Comparison of ENCODE assay signal across 10 cellular contexts in genomic region chr21:42845296-42845965, GRCh38. TPM values are rescaled to one million over a fixed set of nuclear protein-coding genes. Genes with fewer than 3 reads are reported as not detected.
DNase-seq lines count a peak whose midpoint lies in the region; ATAC-seq and TF ChIP-seq lines count a peak whose summit lies in the region.
"Had no signal": no experiment of that assay in that cellular context is flagged by ENCODE, and none has a peak within 500 bp of the region (broad histone marks: within the 10 kb centered on the region; RNA-seq: fewer than 3 reads in every experiment).

No MANE protein-coding gene starts in this region.

- TF ChIP-seq POLR2A in IMR-90 (IDR thresholded peaks at IDR 0.05; ENCODE audit: low read depth, low read length), result no peak

- peaks cover 53% of the 10 kb centered on the region for H3K36me3 ChIP-seq in IMR-90 (ENCODE audit: control insufficient read depth, insufficient read depth, low read length)

- DNase-seq in IMR-90 (no peak), anterior cingulate cortex (lab: John Stamatoyannopoulos, UW) (peak in 39 of 58 donors; percentile 7 to 74 (median 41)), left ventricle myocardium superior (peak; percentile 67), sciatic nerve (ENCODE audit: low spot score) (peak; percentile 56), GM10248 (ENCODE audit: extremely low spot score) (no peak), SHP77 (lab: John Stamatoyannopoulos, UW) (no peak), NCI-H526 treated with DMSO at 0.1 percent for 48 hours (lab: John Stamatoyannopoulos, UW) (no peak), NCI-H2196 (lab: John Stamatoyannopoulos, UW; ENCODE audit: unreplicated experiment) (no peak)
- DNase-seq: DMS 273 treated with DMSO at 0.1 percent for 48 hours had no signal

- H3K14ac ChIP-seq in IMR-90 (replicated peaks; ENCODE audit: low read depth, low read length), result no peak overlapping the region

- H4K91ac ChIP-seq in IMR-90 (ENCODE audit: insufficient read depth, low read depth, low read length), result no peak overlapping the region

- H3K4me3 ChIP-seq in IMR-90 (ENCODE audit: insufficient read depth, low read depth, low read length), result no peak overlapping the region

- BruUV-seq in IMR-90 (replicated peaks; lab: Mats Ljungman, UMichigan), result no TSS peak

- H3K23ac ChIP-seq in IMR-90 (ENCODE audit: low read depth, low read length), result no peak overlapping the region

- peaks cover 7% of the 10 kb centered on the region; the same call in 1 of the 2 replicates for H3K9me1 ChIP-seq in IMR-90 (ENCODE audit: insufficient read depth, low read length)

- ATAC-seq in IMR-90 (ENCODE audit: low read depth) (no peak), left ventricle myocardium superior (peak; percentile 78), sciatic nerve (peak; percentile 50)
- ATAC-seq: activated T-helper 17 cell treated with anti-CD3 and anti-CD28 coated beads, Interleukin-2, amount 50 U/mL, for 72 hours had no signal

- H2AFZ ChIP-seq in IMR-90 (replicated peaks; ENCODE audit: low read length, poor library complexity), result no peak overlapping the region

- no peak overlapping the region for H4K5ac ChIP-seq in IMR-90 (ENCODE audit: low read depth, low read length)

- no peak overlapping the region for H3K56ac ChIP-seq in IMR-90 (ENCODE audit: extremely low read depth, insufficient read depth, low read length)

- peaks cover 30% of the 10 kb centered on the region for H4K20me1 ChIP-seq in IMR-90 (ENCODE audit: insufficient read depth, low read length)

- TF ChIP-seq CTCF in IMR-90 (conservative IDR thresholded peaks at IDR 0.05; ENCODE audit: low read depth, low read length), result no peak
- no peak for TF ChIP-seq CTCF in GM10248 (IDR thresholded peaks at IDR 0.05; ENCODE audit: control extremely low read depth, extremely low read depth, low read depth, missing control alignments)

- no peak overlapping the region for H2BK20ac ChIP-seq in IMR-90 (ENCODE audit: low read depth, low read length)

- intact Hi-C loops in IMR-90 (cut with micrococcal nuclease) (loop anchor here (10.0 kb wide), 1 partner anchor 1371 kb away; no protein-coding TSS in a partner anchor), left ventricle myocardium superior (cut with micrococcal nuclease) (no loop called here), sciatic nerve (cut with DNase I) (no loop called here)

- no peak for TF ChIP-seq RAD21 in IMR-90 (IDR thresholded peaks at IDR 0.05; ENCODE audit: low read length)

- peak overlapping the region; percentile 33 for H2AK9ac ChIP-seq in IMR-90 (replicated peaks; ENCODE audit: low read depth, low read length, poor library complexity)

- H4K8ac ChIP-seq in IMR-90 (ENCODE audit: low read depth in 2 of 2, low read length in 2 of 2), result no peak overlapping the region

- H2BK15ac ChIP-seq in IMR-90 (ENCODE audit: low read depth, low read length), result no peak overlapping the region

- POLR2A ChIA-PET in IMR-90 (lab: Charles Lee; ENCODE audit: unreplicated experiment) (no interaction called here), GM10248 (lab: Yijun Ruan, JAX) (no interaction called here)

- no peak overlapping the region for H3K18ac ChIP-seq in IMR-90 (ENCODE audit: low read depth, low read length)

- H3K4me1 ChIP-seq in IMR-90 (ENCODE audit: control insufficient read depth, insufficient read depth, low read length), result no peaks in the 10 kb centered on the region

- no peak overlapping the region for H3K4me2 ChIP-seq in IMR-90 (ENCODE audit: low read depth, low read length)

- no peaks in the 10 kb centered on the region for H3K9me3 ChIP-seq in IMR-90 (ENCODE audit: control insufficient read depth, insufficient read depth, low read length)

- H2BK5ac ChIP-seq in IMR-90 (ENCODE audit: low read depth, low read length, poor library complexity, severe bottlenecking), result no peak overlapping the region

- dilution Hi-C loops in IMR-90 (cut with HindIII; ENCODE audit: low sequenced_read_pairs, unreplicated experiment), result no loop called here

- no peak overlapping the region for H2AK5ac ChIP-seq in IMR-90 (ENCODE audit: low read depth, low read length)

- no peaks in the 10 kb centered on the region for H3K27me3 ChIP-seq in IMR-90 (ENCODE audit: control insufficient read depth, insufficient read depth, low read length)

- CTCF ChIA-PET in IMR-90 (lab: Yijun Ruan, JAX), result no interaction called here
- CTCF ChIA-PET in GM10248 (lab: Yijun Ruan, JAX), result no interaction called here

- 88% methylated on average over 11 of the region's 21 CpGs; no CpG with 5 or more reads in 1 of the 2 experiments for WGBS in IMR-90 (ENCODE audit: extremely low coverage in 2 of 2, insufficient read length in 1 of 2), 2 experiments

- no peak overlapping the region for H3K4ac ChIP-seq in IMR-90 (ENCODE audit: low read depth, low read length)

- no peak overlapping the region for H3K27ac ChIP-seq in IMR-90 (ENCODE audit: insufficient read depth, low read length)

- in situ Hi-C loops in IMR-90 (cut with MboI; ENCODE audit: low sequenced_read_pairs), result loop anchor here (25.0 kb wide), 1 partner anchor 683 kb away; no protein-coding TSS in a partner anchor

- H2BK120ac ChIP-seq in IMR-90 (ENCODE audit: low read depth, low read length), result no peak overlapping the region

- peaks cover 4 to 22% of the 10 kb centered on the region in 2 experiments for H3K79me1 ChIP-seq in IMR-90 (ENCODE audit: low read depth in 1 of 2, low read length in 2 of 2)

- no peak overlapping the region for H3K9ac ChIP-seq in IMR-90 (ENCODE audit: low read depth, low read length)

TF ChIP-seq in IMR-90, 13 proteins besides CTCF, POLR2A, EP300 and RAD21:
- TF ChIP-seq CEBPB (IDR thresholded peaks at IDR 0.05; ENCODE audit: low read depth, low read length), result no peak

RNA-seq across cellular contexts. Expression of gene WDR4, which starts 33.9 kb away (rescaled TPM):
- 8.6 and 11.3 TPM in 2 replicates for total RNA-seq in IMR-90 (2012; rRNA removed)
- 20.2 and 20.8 TPM in 2 replicates for polyA plus RNA-seq in IMR-90 (2012; rRNA removed)
- polyA plus RNA-seq in IMR-90 (2012; cell fraction: cytosol; rRNA removed), result 15.7 and 21.6 TPM in 2 replicates
- polyA plus RNA-seq in IMR-90 (2012; cell fraction: nucleus; rRNA removed; ENCODE audit: low replicate concordance), result 19.5 and 32.3 TPM in 2 replicates
- 4.8 TPM for total RNA-seq in left ventricle myocardium superior
- total RNA-seq in sciatic nerve, result 13.0 TPM

RNA-seq across cellular contexts. Expression of gene NDUFV3, which starts 47.7 kb away (rescaled TPM):
- 55.6 and 62.5 TPM in 2 replicates for total RNA-seq in IMR-90 (2012; rRNA removed)
- polyA plus RNA-seq in IMR-90 (2012; rRNA removed), result 38.5 and 44.1 TPM in 2 replicates
- 23.1 and 23.3 TPM in 2 replicates for polyA plus RNA-seq in IMR-90 (2012; cell fraction: cytosol; rRNA removed)
- 16.8 and 24.6 TPM in 2 replicates for polyA plus RNA-seq in IMR-90 (2012; cell fraction: nucleus; rRNA removed; ENCODE audit: low replicate concordance)
- 59.3 TPM for total RNA-seq in left ventricle myocardium superior
- 43.8 TPM for total RNA-seq in sciatic nerve

Comparison
In these comparisons a context has a peak if more than half of its experiments do, and no peak if none do; other contexts are left out.
1. DNase-seq: peak in anterior cingulate cortex (39 of 58), left ventricle myocardium superior (single experiment) and sciatic nerve (single experiment); none in IMR-90 (single experiment), GM10248 (single experiment), SHP77 (0 of 2), NCI-H526 treated with DMSO at 0.1 percent for 48 hours (single experiment) and NCI-H2196 (single experiment).